ENCODE assay signal across 1 cellular context in genomic region chr20:32404017-32404416, GRCh38.
TF ChIP-seq lines count a peak whose summit lies in the region.

No MANE protein-coding gene starts in this region.

TF ChIP-seq in HepG2, 621 proteins besides CTCF, POLR2A, EP300 and RAD21:
- TF ChIP-seq HDAC2 (CRISPR knock-in tag; IDR thresholded peaks at IDR 0.05): no peak
- peak; percentile 23 for TF ChIP-seq HNRNPK (IDR thresholded peaks at IDR 0.05; ENCODE audit: low read depth, low read length, poor library complexity, severe bottlenecking)
